Comparison of ENCODE assay signal across 8 cellular contexts in the genomic region with DNA sequence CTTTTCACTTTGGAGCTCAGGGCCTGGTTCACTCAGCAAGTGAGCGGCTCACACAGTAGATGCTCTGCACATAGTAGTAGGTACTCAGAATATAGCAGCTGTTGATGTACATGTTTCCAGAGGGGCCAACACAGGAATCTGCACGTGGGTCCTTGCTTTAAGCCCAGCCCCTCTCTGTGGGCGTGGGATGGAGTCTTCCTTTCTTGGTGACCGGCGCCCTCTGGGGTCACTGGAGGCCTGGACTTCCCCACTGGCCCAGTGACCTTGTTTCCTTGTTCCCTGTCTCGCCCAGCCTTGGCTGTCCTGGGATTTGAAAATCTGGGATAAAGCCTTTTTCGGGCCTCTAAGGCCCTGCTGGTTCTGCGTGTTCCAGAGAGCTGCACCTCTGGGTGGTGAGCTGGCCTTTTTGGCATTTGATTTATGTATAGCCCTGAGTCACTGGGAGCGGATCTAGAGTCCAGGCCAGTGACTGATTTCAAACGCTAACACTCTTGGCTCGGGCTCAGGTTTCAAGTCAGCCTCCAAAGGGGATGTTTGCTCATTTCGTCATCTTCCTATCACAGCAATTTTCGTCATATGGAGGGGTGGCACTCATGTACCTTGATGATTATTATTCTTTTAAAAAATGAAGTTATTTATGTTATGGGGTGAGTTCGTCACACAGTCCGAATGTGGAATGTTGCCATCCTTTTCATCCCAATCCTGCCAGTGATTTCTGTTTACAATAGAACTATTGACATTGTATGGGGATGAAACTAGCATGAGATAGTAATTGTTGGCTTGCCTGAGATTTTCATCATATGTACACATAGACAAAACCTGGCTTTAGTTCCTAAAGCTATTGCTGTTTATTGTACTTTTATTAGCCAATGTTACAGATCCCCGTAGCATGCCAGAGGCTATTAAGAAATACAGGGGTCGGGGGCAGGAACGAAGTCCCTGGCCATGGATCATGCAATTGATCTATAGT.
DNase-seq lines count a peak whose midpoint lies in the region; ATAC-seq and TF ChIP-seq lines count a peak whose summit lies in the region.

No MANE protein-coding gene starts in this region.

- ATAC-seq in GM21619 (IDR thresholded peaks at IDR 0.05; ENCODE audit: unreplicated experiment) (no peak), T-helper 17 cell (no peak)

- no peak for TF ChIP-seq CTCF in brain microvascular endothelial cell (IDR thresholded peaks at IDR 0.05; ENCODE audit: low read depth, low read length, missing control alignments)

- in situ Hi-C loops in G401 (cut with HindIII; ENCODE audit: low sequenced_read_pairs) = no loop called here
- in situ Hi-C loops in brain microvascular endothelial cell (cut with HindIII; ENCODE audit: low pct_ligation_motif_present, low sequenced_read_pairs) = no loop called here

- no peaks in the 10 kb centered on the region for H3K9me3 ChIP-seq in T-helper 17 cell (ENCODE audit: control insufficient read depth, low read length, poor library complexity, severe bottlenecking)

- H3K4me3 ChIP-seq in brain microvascular endothelial cell (ENCODE audit: low read depth, low read length) (peak overlapping the region; percentile 22), skin epidermis (no peak overlapping the region)

- H3K4me1 Mint-ChIP-seq in T-helper 17 cell = peaks cover 24% of the 10 kb centered on the region

- no peak overlapping the region for H3K27ac Mint-ChIP-seq in T-helper 17 cell

- no peaks in the 10 kb centered on the region for H3K27me3 Mint-ChIP-seq in T-helper 17 cell

- DNase-seq in G401 (ENCODE audit: low spot score) (peak; percentile 66), NCI-H345 treated with DMSO at 0.1 percent for 48 hours (lab: John Stamatoyannopoulos, UW; ENCODE audit: unreplicated experiment) (peak; percentile 31), brain microvascular endothelial cell (peak; percentile 100), iPS-NIHi11 (ENCODE audit: low spot score) (peak; percentile 63), T-helper 17 cell (no peak)
- DNase-seq in stimulated activated CD4-positive, alpha-beta T cell treated with anti-CD3 and anti-CD28 coated beads, Interleukin-4, amount 100 ng/mL, for 24 hours = no peak

- no peaks in the 10 kb centered on the region for H3K36me3 ChIP-seq in brain microvascular endothelial cell (replicated peaks)

- H3K27ac ChIP-seq in brain microvascular endothelial cell = peak overlapping the region; percentile 96
- peak overlapping the region in 12 of 21 experiments; percentile 11 to 80 (median 58) for H3K27ac ChIP-seq in skin epidermis

- no peaks in the 10 kb centered on the region for H3K27me3 ChIP-seq in brain microvascular endothelial cell (replicated peaks)

- H3K4me3 Mint-ChIP-seq in T-helper 17 cell = no peak overlapping the region

- H3K36me3 Mint-ChIP-seq in T-helper 17 cell (ENCODE audit: low read depth) = no peaks in the 10 kb centered on the region

Comparison
In these comparisons a context has a peak if more than half of its experiments do, and no peak if none do; other contexts are left out.
1. DNase-seq: peak in G401 (single experiment), NCI-H345 treated with DMSO at 0.1 percent for 48 hours (single experiment), brain microvascular endothelial cell (single experiment) and iPS-NIHi11 (single experiment); none in T-helper 17 cell (0 of 3) and stimulated activated CD4-positive, alpha-beta T cell treated with anti-CD3 and anti-CD28 coated beads, Interleukin-4, amount 100 ng/mL, for 24 hours (single experiment).